ENCODE assay signal across 22 cellular contexts in genomic region chr6:148470141-148470540, GRCh38.
"Had no signal": no experiment of that assay in that cellular context is flagged by ENCODE, and none has a peak within 500 bp of the region (broad histone marks: within the 10 kb centered on the region; RNA-seq: fewer than 3 reads in every experiment).

No MANE protein-coding gene starts in this region.

- H3K4me1 Mint-ChIP-seq: activated CD4-positive, alpha-beta T cell treated with anti-CD3 and anti-CD28 coated beads, Interleukin-2, amount 10 ng/mL, durations not matched to agents 24 days and 14 days; activated naive CD8-positive, alpha-beta T cell treated with anti-CD3 and anti-CD28 coated beads, Interleukin-2, amount 50 U/mL, for 24 hours; activated T-helper 17 cell treated with anti-CD3 and anti-CD28 coated beads, Interleukin-2, amount 50 U/mL, for 72 hours; immature natural killer cell had no signal

- H3K27ac ChIP-seq: cardiac muscle cell, colonic mucosa, right lobe of liver, spleen, stomach, upper lobe of right lung had no signal

- ATAC-seq: activated naive CD8-positive, alpha-beta T cell treated with anti-CD3 and anti-CD28 coated beads, Interleukin-2, amount 50 U/mL, for 24 hours; activated T-helper 17 cell treated with anti-CD3 and anti-CD28 coated beads, Interleukin-2, amount 50 U/mL, for 72 hours; left colon; natural killer cell treated with Interleukin-12 subunit alpha and Interleukin-12 subunit beta and Interleukin-15 and Interleukin-18, amount 100 ng/mL, for 72 hours; right lobe of liver; upper lobe of right lung had no signal

- H3K9me3 Mint-ChIP-seq: activated CD4-positive, alpha-beta T cell treated with anti-CD3 and anti-CD28 coated beads, Interleukin-2, amount 10 ng/mL, durations not matched to agents 24 days and 14 days; activated naive CD4-positive, alpha-beta T cell treated with anti-CD3 and anti-CD28 coated beads for 36 hours; activated naive CD8-positive, alpha-beta T cell treated with anti-CD3 and anti-CD28 coated beads, Interleukin-2, amount 50 U/mL, for 24 hours; activated T-helper 17 cell treated with anti-CD3 and anti-CD28 coated beads, Interleukin-2, amount 50 U/mL, for 72 hours; immature natural killer cell; natural killer cell treated with Interleukin-12 subunit alpha and Interleukin-12 subunit beta and Interleukin-15 and Interleukin-18, amount 100 ng/mL, for 72 hours had no signal

- H3K4me1 ChIP-seq: colonic mucosa, stomach had no signal

- H3K27ac Mint-ChIP-seq: activated CD4-positive, alpha-beta T cell treated with anti-CD3 and anti-CD28 coated beads, Interleukin-2, amount 10 ng/mL, durations not matched to agents 24 days and 14 days; activated naive CD4-positive, alpha-beta T cell treated with anti-CD3 and anti-CD28 coated beads for 36 hours; activated naive CD8-positive, alpha-beta T cell treated with anti-CD3 and anti-CD28 coated beads, Interleukin-2, amount 50 U/mL, for 24 hours; activated T-helper 17 cell treated with anti-CD3 and anti-CD28 coated beads, Interleukin-2, amount 50 U/mL, for 72 hours; immature natural killer cell; natural killer cell treated with Interleukin-12 subunit alpha and Interleukin-12 subunit beta and Interleukin-15 and Interleukin-18, amount 100 ng/mL, for 72 hours had no signal

- DNase-seq: activated CD4-positive, alpha-beta T cell treated with anti-CD3 and anti-CD28 coated beads, Interleukin-2, amount 10 ng/mL, durations not matched to agents 24 days and 14 days; activated CD4-positive, CD25-positive, alpha-beta regulatory T cell; activated CD8-positive, alpha-beta memory T cell treated with anti-CD3 and anti-CD28 coated beads for 24 hours; activated naive CD4-positive, alpha-beta T cell treated with anti-CD3 and anti-CD28 coated beads for 36 hours; activated naive CD8-positive, alpha-beta T cell treated with anti-CD3 and anti-CD28 coated beads, Interleukin-2, amount 50 U/mL, for 24 hours; aorta; colonic mucosa; effector CD4-positive, alpha-beta T cell; foreskin melanocyte; head of caudate nucleus; immature natural killer cell; left colon; mammary epithelial cell; right lobe of liver; spleen; stimulated activated CD4-positive, alpha-beta T cell treated with anti-CD3 and anti-CD28 coated beads, Interleukin-1b, Interleukin-23, amount 100 ng/mL, for 48 hours; stomach; upper lobe of right lung had no signal

- H3K4me3 Mint-ChIP-seq: activated CD4-positive, alpha-beta T cell treated with anti-CD3 and anti-CD28 coated beads, Interleukin-2, amount 10 ng/mL, durations not matched to agents 24 days and 14 days; activated naive CD4-positive, alpha-beta T cell treated with anti-CD3 and anti-CD28 coated beads for 36 hours; activated naive CD8-positive, alpha-beta T cell treated with anti-CD3 and anti-CD28 coated beads, Interleukin-2, amount 50 U/mL, for 24 hours; activated T-helper 17 cell treated with anti-CD3 and anti-CD28 coated beads, Interleukin-2, amount 50 U/mL, for 72 hours; immature natural killer cell; natural killer cell treated with Interleukin-12 subunit alpha and Interleukin-12 subunit beta and Interleukin-15 and Interleukin-18, amount 100 ng/mL, for 72 hours had no signal

- H3K36me3 ChIP-seq: colonic mucosa had no signal

- H3K27me3 ChIP-seq: cardiac muscle cell, colonic mucosa, right lobe of liver, stomach, upper lobe of right lung had no signal

- H3K36me3 Mint-ChIP-seq: immature natural killer cell; natural killer cell treated with Interleukin-12 subunit alpha and Interleukin-12 subunit beta and Interleukin-15 and Interleukin-18, amount 100 ng/mL, for 72 hours had no signal

- H3K4me3 ChIP-seq: cardiac muscle cell, colonic mucosa, right lobe of liver, spleen, stomach, thoracic aorta, upper lobe of right lung had no signal
